In genomic region chr6:71287926-71288227, GRCh38 we compare ENCODE assay signal across 8 cellular contexts. TPM values are rescaled to one million over a fixed set of nuclear protein-coding genes. Genes with fewer than 3 reads are reported as not detected.
A peak's percentile ranks its signal among the peaks of the same experiment; 100 is the strongest.
DNase-seq lines count a peak whose midpoint lies in the region; ATAC-seq, FAIRE-seq and TF ChIP-seq lines count a peak whose summit lies in the region.

No MANE protein-coding gene starts in this region.

- 0% methylated on average over 5 of the region's 5 CpGs for WGBS in HepG2 (ENCODE audit: low lambda C conversion rate)
- 13 to 15% methylated on average over 5 of the region's 5 CpGs for whole genome bisulfite sequencing in thyroid gland, 2 donors

- peak overlapping the region; percentile 61 for H3K4me3 ChIP-seq in astrocyte of the cerebellum (ENCODE audit: low read depth, low read length)
- H3K4me3 ChIP-seq in HepG2 (replicated peaks in 1 of 3; ENCODE audit: insufficient read depth in 1 of 3, low read depth in 2 of 3, low read length in 3 of 3): peak overlapping the region in 2 of 3 experiments; percentile 60 to 76; a peak in 4 of 6 replicates
- H3K4me3 ChIP-seq in thyroid gland (replicated peaks in 1 of 3): peak overlapping the region in 1 of 3 donors; percentile 68

- no peak overlapping the region for H3K9ac ChIP-seq in HepG2 (ENCODE audit: insufficient read depth, low read depth, low read length)

- H3K4me1 ChIP-seq in HepG2 (ENCODE audit: insufficient read depth, low read length): peaks cover 15% of the 10 kb centered on the region
- peaks cover 0 to 14% of the 10 kb centered on the region in 2 donors for H3K4me1 ChIP-seq in thyroid gland

- H3K9me3 Mint-ChIP-seq in T-helper 2 cell treated with Interferon-gamma antibody and Interleukin-4, amounts not matched to agents 5 μg/mL and 100 μg/mL, for 36 hours: no peaks in the 10 kb centered on the region

- TF ChIP-seq CTCF in astrocyte of the cerebellum (IDR thresholded peaks at IDR 0.05; ENCODE audit: low read depth, low read length, missing control alignments) (no peak), HepG2 (CRISPR knock-in tag; IDR thresholded peaks at IDR 0.05) (no peak), thyroid gland (IDR thresholded peaks at IDR 0.05) (no peak), GM13976 (IDR thresholded peaks at IDR 0.05; ENCODE audit: borderline replicate concordance, control extremely low read depth, extremely low read depth, insufficient read depth, missing control alignments) (no peak)

- no peak for DNase-seq in T-helper 2 cell treated with Interferon-gamma antibody and Interleukin-4, amounts not matched to agents 5 μg/mL and 100 μg/mL, for 36 hours (ENCODE audit: low spot score)
- DNase-seq in T-helper 2 cell (no peak), astrocyte of the cerebellum (ENCODE audit: low read depth) (no peak), HepG2 (ENCODE audit: low spot score) (no peak), thyroid gland (no peak), GM13976 (ENCODE audit: low spot score) (no peak), NCI-H187 (lab: John Stamatoyannopoulos, UW) (no peak)

- H3K27me3 Mint-ChIP-seq in T-helper 2 cell treated with Interferon-gamma antibody and Interleukin-4, amounts not matched to agents 5 μg/mL and 100 μg/mL, for 36 hours (ENCODE audit: low read depth): peaks cover 40% of the 10 kb centered on the region

- H3K27me3 ChIP-seq in HepG2 (ENCODE audit: control insufficient read depth in 1 of 2, insufficient read depth in 2 of 2, low read length in 2 of 2): peaks cover 0 to 11% of the 10 kb centered on the region in 2 experiments; a peak in 2 of 5 replicates
- H3K27me3 ChIP-seq in thyroid gland: no peaks in the 10 kb centered on the region

- intact Hi-C loops in HepG2 (cut with micrococcal nuclease; ENCODE audit: unreplicated experiment) (loop anchor here (2.0 kb wide), 1 partner anchor 61 kb away; no protein-coding TSS in a partner anchor), thyroid gland (cut with DNase I) (no loop called here)

- in situ Hi-C loops in astrocyte of the cerebellum (cut with HindIII; ENCODE audit: low sequenced_read_pairs): no loop called here
- in situ Hi-C loops in HepG2 (cut with HindIII; ENCODE audit: extremely low pct_ligation_motif_present, low pct_unique_long_range_greater_than_20kb): no loop called here
- in situ Hi-C loops in GM13976 (cut with MboI; ENCODE audit: low sequenced_read_pairs, unreplicated experiment): no loop called here

- H3K4me2 ChIP-seq in HepG2 (ENCODE audit: low read depth, low read length): peak overlapping the region; percentile 88

- POLR2A ChIA-PET in HepG2 (lab: Yijun Ruan, JAX): no interaction called here

- no peak for TF ChIP-seq RAD21 in HepG2 (CRISPR knock-in tag; IDR thresholded peaks at IDR 0.05)

- H4K20me1 ChIP-seq in HepG2 (ENCODE audit: insufficient read depth, low read length): no peaks in the 10 kb centered on the region

- TF ChIP-seq POLR2A in HepG2 (IDR thresholded peaks at IDR 0.05; ENCODE audit: insufficient read depth in 1 of 2, low read depth in 2 of 2, low read length in 2 of 2) (no peak), thyroid gland (IDR thresholded peaks at IDR 0.05) (no peak)

- H3K36me3 ChIP-seq in HepG2 (replicated peaks in 1 of 2; ENCODE audit: control insufficient read depth in 1 of 2, insufficient read depth in 2 of 2, low read length in 2 of 2): no peaks in the 10 kb centered on the region
- no peaks in the 10 kb centered on the region for H3K36me3 ChIP-seq in thyroid gland

- H2AFZ ChIP-seq in HepG2 (ENCODE audit: low read length): no peak overlapping the region

- H3K4me1 Mint-ChIP-seq in T-helper 2 cell treated with Interferon-gamma antibody and Interleukin-4, amounts not matched to agents 5 μg/mL and 100 μg/mL, for 36 hours (ENCODE audit: low read depth): peaks cover 23% of the 10 kb centered on the region

- no peak for FAIRE-seq in HepG2 (lab: Jason Lieb, UNC)

- H3K27ac ChIP-seq in HepG2 (ENCODE audit: extremely low read length, insufficient read depth, low read length): no peak overlapping the region
- peak overlapping the region; percentile 88 to 95 (median 91) for H3K27ac ChIP-seq in thyroid gland

- H3K4me3 Mint-ChIP-seq in T-helper 2 cell treated with Interferon-gamma antibody and Interleukin-4, amounts not matched to agents 5 μg/mL and 100 μg/mL, for 36 hours: peak overlapping the region; percentile 63

- no TSS peak for BruUV-seq in HepG2 (replicated peaks; lab: Mats Ljungman, UMichigan)

- H3K36me3 Mint-ChIP-seq in T-helper 2 cell treated with Interferon-gamma antibody and Interleukin-4, amounts not matched to agents 5 μg/mL and 100 μg/mL, for 36 hours (ENCODE audit: low read depth): peaks cover 1% of the 10 kb centered on the region

- no peaks in the 10 kb centered on the region for H3K79me2 ChIP-seq in HepG2 (ENCODE audit: insufficient read depth, low read length)

- H3K27ac Mint-ChIP-seq in T-helper 2 cell treated with Interferon-gamma antibody and Interleukin-4, amounts not matched to agents 5 μg/mL and 100 μg/mL, for 36 hours: peak overlapping the region; percentile 16

- H3K9me3 ChIP-seq in HepG2 (ENCODE audit: low read length) (no peaks in the 10 kb centered on the region), thyroid gland (no peaks in the 10 kb centered on the region)

- ATAC-seq in HepG2 (no peak; the same call in 2 of the 3 replicates), GM21737 (IDR thresholded peaks at IDR 0.05; ENCODE audit: unreplicated experiment) (no peak)

- CTCF ChIA-PET in HepG2 (lab: Yijun Ruan, JAX; ENCODE audit: low intra/inter-chr PET ratio, low total read pairs): no interaction called here

- TF ChIP-seq EP300 in HepG2 (IDR thresholded peaks at IDR 0.05; ENCODE audit: low read depth in 2 of 2, low read length in 2 of 2): no peak
- TF ChIP-seq EP300 in HepG2 (CRISPR knock-in tag; IDR thresholded peaks at IDR 0.05; ENCODE audit: borderline replicate concordance): no peak

TF ChIP-seq in HepG2, 621 proteins besides CTCF, POLR2A, EP300 and RAD21 (continues in another document):
- TF ChIP-seq GLMP (CRISPR knock-in tag; IDR thresholded peaks at IDR 0.05; ENCODE audit: borderline replicate concordance) (no peak), PRPF4 (IDR thresholded peaks at IDR 0.05; ENCODE audit: low read depth, low read length, poor library complexity, severe bottlenecking) (no peak), ZNF180 (CRISPR knock-in tag; IDR thresholded peaks at IDR 0.05; ENCODE audit: borderline replicate concordance, low read depth) (no peak), ZFP62 (CRISPR knock-in tag; IDR thresholded peaks at IDR 0.05) (no peak), ZBTB43 (CRISPR knock-in tag; conservative IDR thresholded peaks at IDR 0.05) (no peak)
- TF ChIP-seq, protein P1, sequence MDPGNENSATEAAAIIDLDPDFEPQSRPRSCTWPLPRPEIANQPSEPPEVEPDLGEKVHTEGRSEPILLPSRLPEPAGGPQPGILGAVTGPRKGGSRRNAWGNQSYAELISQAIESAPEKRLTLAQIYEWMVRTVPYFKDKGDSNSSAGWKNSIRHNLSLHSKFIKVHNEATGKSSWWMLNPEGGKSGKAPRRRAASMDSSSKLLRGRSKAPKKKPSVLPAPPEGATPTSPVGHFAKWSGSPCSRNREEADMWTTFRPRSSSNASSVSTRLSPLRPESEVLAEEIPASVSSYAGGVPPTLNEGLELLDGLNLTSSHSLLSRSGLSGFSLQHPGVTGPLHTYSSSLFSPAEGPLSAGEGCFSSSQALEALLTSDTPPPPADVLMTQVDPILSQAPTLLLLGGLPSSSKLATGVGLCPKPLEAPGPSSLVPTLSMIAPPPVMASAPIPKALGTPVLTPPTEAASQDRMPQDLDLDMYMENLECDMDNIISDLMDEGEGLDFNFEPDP (CRISPR knock-in tag; conservative IDR thresholded peaks at IDR 0.05): no peak

RNA-seq across cellular contexts. Expression of gene OGFRL1, which starts 0.7 kb away (rescaled TPM):
- total RNA-seq in HepG2 (2016; rRNA removed; fragmentation: Illumina TruSeq; extraction: Trizol): 0.80 and 0.88 TPM in 2 replicates
- total RNA-seq in HepG2 (2016; cell fraction: cytosol; rRNA removed; fragmentation: Illumina TruSeq; extraction: Trizol; ENCODE audit: low read depth): 0.61 and 0.62 TPM in 2 replicates
- total RNA-seq in HepG2 (2016; cell fraction: insoluble cytoplasmic fraction; rRNA removed; fragmentation: Illumina TruSeq; extraction: Trizol): 0.82 and 1.0 TPM in 2 replicates
- 1.4 and 1.7 TPM in 2 replicates for total RNA-seq in HepG2 (2016; cell fraction: membrane; rRNA removed; fragmentation: Illumina TruSeq; extraction: Trizol)
- total RNA-seq in HepG2 (2016; cell fraction: nucleus; rRNA removed; fragmentation: Illumina TruSeq; extraction: Trizol): 0.75 and 1.8 TPM in 2 replicates
- polyA plus RNA-seq in HepG2 (2011; rRNA removed): 0.25 and 0.26 TPM in 2 replicates
- 0.15 and 0.24 TPM in 2 replicates for polyA plus RNA-seq in HepG2 (2011; cell fraction: cytosol; rRNA removed)
- 0.10 and 0.38 TPM in 2 replicates for polyA plus RNA-seq in HepG2 (2011; cell fraction: nucleus; rRNA removed)
- 0.15 and 0.51 TPM in 2 replicates for polyA plus RNA-seq in HepG2 (2012)
- polyA plus RNA-seq in HepG2 (2016; cell fraction: cytosol; fragmentation: Illumina TruSeq; extraction: Trizol; ENCODE audit: low read depth): 1.1 TPM in 2 replicates
- 1.0 and 1.1 TPM in 2 replicates for polyA plus RNA-seq in HepG2 (2016; cell fraction: insoluble cytoplasmic fraction; fragmentation: Illumina TruSeq; extraction: Trizol; ENCODE audit: low read depth)
- 1.8 and 2.0 TPM in 2 replicates for polyA plus RNA-seq in HepG2 (2016; cell fraction: membrane; fragmentation: Illumina TruSeq; extraction: Trizol; ENCODE audit: low read depth)
- 0.83 and 1.0 TPM in 2 replicates for polyA plus RNA-seq in HepG2 (2016; cell fraction: nucleus; fragmentation: Illumina TruSeq; extraction: Trizol; ENCODE audit: insufficient read depth, low read depth)
- polyA minus RNA-seq in HepG2 (2011; rRNA and poly(A)+ RNA removed; ENCODE audit: low replicate concordance): 0.28 and 5.8 TPM in 2 replicates
- polyA minus RNA-seq in HepG2 (2011; cell fraction: cytosol; rRNA and poly(A)+ RNA removed): 0.30 and 0.44 TPM in 2 replicates
- polyA minus RNA-seq in HepG2 (2011; cell fraction: nucleus; rRNA and poly(A)+ RNA removed): 1.9 and 2.7 TPM in 2 replicates
- 10 to 100 TPM; 12.1 to 27.3 (median 18.0) TPM for total RNA-seq in thyroid gland

Comparison
In these comparisons a context has a peak if more than half of its experiments do, and no peak if none do; other contexts are left out.
1. RNA of gene OGFRL1, which starts 0.7 kb away (total RNA-seq): 12.1 to 27.3 TPM in thyroid gland; 0.61 to 1.8 TPM in HepG2; every median in the first group is over 4 times any median in the second.